ENCODE assay signal across 14 cellular contexts in genomic region chr16:87636741-87637140, GRCh38. TPM values are rescaled to one million over a fixed set of nuclear protein-coding genes. Genes with fewer than 3 reads are reported as not detected.
DNase-seq lines count a peak whose midpoint lies in the region; ATAC-seq and TF ChIP-seq lines count a peak whose summit lies in the region.
"Had no signal": no experiment of that assay in that cellular context is flagged by ENCODE, and none has a peak within 500 bp of the region (broad histone marks: within the 10 kb centered on the region; RNA-seq: fewer than 3 reads in every experiment).

No MANE protein-coding gene starts in this region.

- no TSS peak for BruUV-seq in Calu3 (replicated peaks; lab: Mats Ljungman, UMichigan)

- H3K27me3 Mint-ChIP-seq in Calu3 (ENCODE audit: unreplicated experiment) (peaks cover 79% of the 10 kb centered on the region), chondrocyte (ENCODE audit: low read depth) (peaks cover 37% of the 10 kb centered on the region), neural progenitor cell (ENCODE audit: insufficient read depth, low read depth) (peaks cover 14% of the 10 kb centered on the region)

- intact Hi-C loops in Calu3 (cut with micrococcal nuclease; ENCODE audit: unreplicated experiment), result loop anchor here (1.0 to 10.0 kb wide), 5 partner anchors 84 to 322 kb away; partner anchors contain the start of gene C16orf95

- no peak for DNase-seq in Calu3
- DNase-seq in MM.1S, result no peak
- DNase-seq in chondrocyte (ENCODE audit: low spot score), result no peak
- no peak for DNase-seq in neural progenitor cell (ENCODE audit: low spot score)
- no peak for DNase-seq in NCI-H2107 (lab: John Stamatoyannopoulos, UW)
- DNase-seq in left lobe of liver (ENCODE audit: low spot score), result no peak
- no peak for DNase-seq in ureter (ENCODE audit: low spot score)
- DNase-seq: NCI-H1048 had no signal

- H3K4me3 Mint-ChIP-seq in Calu3 (ENCODE audit: low read depth, unreplicated experiment) (no peak overlapping the region), chondrocyte (ENCODE audit: unreplicated experiment) (no peak overlapping the region), neural progenitor cell (peak overlapping the region; percentile 33)

- H3K9me3 ChIP-seq in MM.1S (replicated peaks; ENCODE audit: insufficient read depth, low read length) (no peaks in the 10 kb centered on the region), neural progenitor cell (ENCODE audit: low read depth) (no peaks in the 10 kb centered on the region)
- H3K9me3 ChIP-seq: ovary, thoracic aorta had no signal

- H3K27ac Mint-ChIP-seq in Calu3 (ENCODE audit: unreplicated experiment) (no peak overlapping the region), chondrocyte (ENCODE audit: unreplicated experiment) (no peak overlapping the region), neural progenitor cell (no peak overlapping the region)
- H3K27ac Mint-ChIP-seq: T-helper 1 cell treated with Interleukin-12 subunit alpha and Interleukin-12 subunit beta and Interleukin-4 antibody, amounts not matched to agents 30 μg/mL and 1 μg/mL, for 36 hours had no signal

- H3F3A ChIP-seq in MM.1S (ENCODE audit: insufficient read depth, low read length), result no peaks in the 10 kb centered on the region
- no peaks in the 10 kb centered on the region for H3F3A ChIP-seq in neural progenitor cell (ENCODE audit: low read depth)

- H3K36me3 Mint-ChIP-seq in Calu3 (ENCODE audit: insufficient read depth, unreplicated experiment) (peaks cover 7% of the 10 kb centered on the region), chondrocyte (ENCODE audit: low read depth) (peaks cover 1% of the 10 kb centered on the region), neural progenitor cell (no peaks in the 10 kb centered on the region)

- H3K4me3 ChIP-seq in MM.1S (ENCODE audit: low read length) (no peak overlapping the region), neural progenitor cell (no peak overlapping the region)
- H3K4me3 ChIP-seq: smooth muscle cell had no signal

- H3K4me1 ChIP-seq in MM.1S (ENCODE audit: low read length) (no peaks in the 10 kb centered on the region), neural progenitor cell (no peaks in the 10 kb centered on the region)

- no peaks in the 10 kb centered on the region for H4K20me1 ChIP-seq in MM.1S (ENCODE audit: insufficient read depth, low read length)
- peaks cover 23% of the 10 kb centered on the region for H4K20me1 ChIP-seq in neural progenitor cell (ENCODE audit: low read depth)

- no peak overlapping the region for H3K9ac ChIP-seq in MM.1S (ENCODE audit: low read length)
- no peak overlapping the region for H3K9ac ChIP-seq in neural progenitor cell

- no peaks in the 10 kb centered on the region for H3K4me1 Mint-ChIP-seq in Calu3 (ENCODE audit: low read depth, unreplicated experiment)
- peaks cover 9% of the 10 kb centered on the region for H3K4me1 Mint-ChIP-seq in chondrocyte (ENCODE audit: low read depth)
- peaks cover 13% of the 10 kb centered on the region for H3K4me1 Mint-ChIP-seq in neural progenitor cell

- H2AFZ ChIP-seq in MM.1S (ENCODE audit: low read length), result no peak overlapping the region
- H2AFZ ChIP-seq in neural progenitor cell (replicated peaks), result no peak overlapping the region

- no peaks in the 10 kb centered on the region for H3K79me2 ChIP-seq in MM.1S (ENCODE audit: low read length)
- no peaks in the 10 kb centered on the region for H3K79me2 ChIP-seq in neural progenitor cell (ENCODE audit: low read depth)

- H3K9me2 ChIP-seq in MM.1S (replicated peaks; ENCODE audit: insufficient read depth, low read length), result no peaks in the 10 kb centered on the region

- H3K36me3 ChIP-seq in MM.1S (replicated peaks; ENCODE audit: insufficient read depth, low read length), result no peaks in the 10 kb centered on the region
- H3K36me3 ChIP-seq in neural progenitor cell, result no peaks in the 10 kb centered on the region
- H3K36me3 ChIP-seq: ovary, thoracic aorta had no signal

- H3K27ac ChIP-seq in MM.1S (ENCODE audit: low read length) (no peak overlapping the region), neural progenitor cell (no peak overlapping the region)
- H3K27ac ChIP-seq: ovary, thoracic aorta had no signal

- H3K4me2 ChIP-seq in MM.1S (ENCODE audit: low read depth, low read length), result peak overlapping the region; percentile 41; the same call in 1 of the 2 replicates
- no peak overlapping the region for H3K4me2 ChIP-seq in neural progenitor cell

- peaks cover 67% of the 10 kb centered on the region for H3K27me3 ChIP-seq in MM.1S (replicated peaks; ENCODE audit: insufficient read depth, low read length)
- peaks cover 11% of the 10 kb centered on the region for H3K27me3 ChIP-seq in neural progenitor cell
- H3K27me3 ChIP-seq: ovary had no signal

- H3K9me3 Mint-ChIP-seq in Calu3 (ENCODE audit: low read depth, unreplicated experiment), result no peaks in the 10 kb centered on the region
- H3K9me3 Mint-ChIP-seq in chondrocyte (ENCODE audit: low read depth), result peaks cover 1% of the 10 kb centered on the region
- peaks cover 5% of the 10 kb centered on the region for H3K9me3 Mint-ChIP-seq in neural progenitor cell
- H3K9me3 Mint-ChIP-seq: activated B cell treated with CpG ODN at 0.5 μM for 24 hours; T-helper 1 cell treated with Interleukin-12 subunit alpha and Interleukin-12 subunit beta and Interleukin-4 antibody, amounts not matched to agents 30 μg/mL and 1 μg/mL, for 36 hours had no signal

- TF ChIP-seq CTCF in Calu3 (IDR thresholded peaks at IDR 0.05; ENCODE audit: unreplicated experiment) (peak; percentile 8), MM.1S (IDR thresholded peaks at IDR 0.05; ENCODE audit: low read length) (no peak), chondrocyte (IDR thresholded peaks at IDR 0.05) (peak; percentile 50), neural progenitor cell (IDR thresholded peaks at IDR 0.05) (no peak)

- no peak for ATAC-seq in left lobe of liver

- CTCF ChIA-PET in Calu3 (lab: Charles Lee), result interaction anchor here (0.6 to 2.8 kb wide), 21 partner anchors 10 to 429 kb away, joined by 3 to 57 read pairs (median 6); partner anchors contain the start of genes C16orf95 and FBXO31

RNA-seq across cellular contexts. Expression of gene JPH3, which starts 34.4 kb away (rescaled TPM):
- total RNA-seq in Calu3 (2022) (0.57 and 1.2 TPM in 2 replicates), chondrocyte (1.1 to 1.9 TPM (median 1.2 TPM) in 3 replicates), neural progenitor cell (ENCODE audit: low replicate concordance) (7.1 and 19.4 TPM in 2 replicates), left lobe of liver (not detected), ureter (0.91 TPM)
- total RNA-seq: activated B cell treated with CpG ODN at 0.5 μM for 24 hours, RPMI7951, thoracic aorta had no signal

Comparison
In these comparisons a context has a peak if more than half of its experiments do, and no peak if none do; other contexts are left out.
1. CTCF ChIP-seq: peak in Calu3 (single experiment) and chondrocyte (single experiment); none in MM.1S (single experiment) and neural progenitor cell (single experiment).